Comparison of ENCODE assay signal across 13 cellular contexts in the genomic region with DNA sequence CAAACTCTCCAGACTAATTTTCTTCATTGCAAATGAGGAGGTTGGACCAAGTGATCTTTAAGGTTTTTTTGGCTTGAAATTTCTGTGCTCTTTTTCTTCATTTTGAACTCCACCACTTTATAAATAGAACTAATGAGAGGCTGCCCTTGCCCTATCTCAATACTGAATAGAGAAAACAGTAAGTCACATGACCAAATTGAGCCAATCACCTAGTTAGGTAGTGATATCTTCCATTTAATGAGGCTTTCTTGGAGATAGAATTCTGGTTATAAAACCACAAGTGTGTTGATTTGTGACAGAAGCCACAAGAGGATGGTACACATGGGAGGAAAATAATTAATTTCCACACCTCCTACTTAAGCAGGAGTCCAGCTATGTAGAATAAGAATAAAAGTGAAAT.
DNase-seq lines count a peak whose midpoint lies in the region; ATAC-seq and TF ChIP-seq lines count a peak whose summit lies in the region.
"Had no signal": no experiment of that assay in that cellular context is flagged by ENCODE, and none has a peak within 500 bp of the region (broad histone marks: within the 10 kb centered on the region; RNA-seq: fewer than 3 reads in every experiment).

No MANE protein-coding gene starts in this region.

- no peak for DNase-seq in SK-N-SH
- DNase-seq in LHCN-M2 (ENCODE audit: low read depth), result peak; percentile 61
- peak; percentile 32 for DNase-seq in RPMI7951 (ENCODE audit: low read depth)
- no peak for DNase-seq in osteoblast (ENCODE audit: insufficient read length, low spot score, missing footprints)
- DNase-seq in dorsolateral prefrontal cortex, result no peak
- DNase-seq: MV-4-11, NCI-H1417 treated with DMSO at 0.1 percent for 48 hours, NCI-H1930, NCI-H524 had no signal

- no peak for TF ChIP-seq CTCF in SK-N-SH (IDR thresholded peaks at IDR 0.05)
- TF ChIP-seq CTCF in osteoblast (IDR thresholded peaks at IDR 0.05; ENCODE audit: extremely low read depth, low read depth, low read length), result no peak
- TF ChIP-seq CTCF in dorsolateral prefrontal cortex (IDR thresholded peaks at IDR 0.05 in 54 of 56, conservative IDR thresholded peaks at IDR 0.05 in 2 of 56; ENCODE audit: low read depth in 1 of 56, partially characterized antibody in 56 of 56), result no peak

- CTCF ChIA-PET in SK-N-SH (lab: Yijun Ruan, JAX), result interaction anchor here (0.6 to 1.2 kb wide), 2 partner anchors 70 to 959 kb away, joined by 3 to 4 read pairs; no protein-coding TSS in a partner anchor

- peak overlapping the region in 1 of 2 experiments; percentile 27; a peak in 2 of 4 replicates for H3K27ac ChIP-seq in SK-N-SH (ENCODE audit: low read depth in 2 of 2, low read length in 1 of 2)
- H3K27ac ChIP-seq in osteoblast (ENCODE audit: low read depth, low read length), result no peak overlapping the region
- no peak overlapping the region for H3K27ac ChIP-seq in dorsolateral prefrontal cortex
- H3K27ac ChIP-seq: C4-2B had no signal

- H3K9me2 ChIP-seq in SK-N-SH, result no peaks in the 10 kb centered on the region

- no peaks in the 10 kb centered on the region for H3K27me3 ChIP-seq in SK-N-SH (ENCODE audit: insufficient read depth)
- no peaks in the 10 kb centered on the region for H3K27me3 ChIP-seq in osteoblast (ENCODE audit: insufficient read depth, low read length)
- no peaks in the 10 kb centered on the region for H3K27me3 ChIP-seq in dorsolateral prefrontal cortex

- H3K4me2 ChIP-seq in SK-N-SH, result no peak overlapping the region
- peak overlapping the region; percentile 76 for H3K4me2 ChIP-seq in osteoblast (ENCODE audit: insufficient read depth, low read length)

- H3K36me3 ChIP-seq in SK-N-SH (replicated peaks in 1 of 2; ENCODE audit: control insufficient read depth in 1 of 2, insufficient read depth in 2 of 2, low read length in 1 of 2) (no peaks in the 10 kb centered on the region), osteoblast (ENCODE audit: insufficient read depth, low read length) (no peaks in the 10 kb centered on the region)

- intact Hi-C loops in dorsolateral prefrontal cortex (cut with DNase I), result no loop called here

- H2AFZ ChIP-seq in SK-N-SH (ENCODE audit: low read depth) (peak overlapping the region; percentile 64; the same call in 1 of the 2 replicates), osteoblast (ENCODE audit: low read length) (no peak overlapping the region)

- POLR2A ChIA-PET in SK-N-SH (lab: Yijun Ruan, JAX), result no interaction called here

- H3K9me3 ChIP-seq in SK-N-SH (no peaks in the 10 kb centered on the region), osteoblast (ENCODE audit: low read depth, low read length) (no peaks in the 10 kb centered on the region)

- TF ChIP-seq EP300 in SK-N-SH (IDR thresholded peaks at IDR 0.05; ENCODE audit: borderline replicate concordance in 1 of 2, low read depth in 1 of 2, low read length in 1 of 2), result no peak

- no peaks in the 10 kb centered on the region for H3F3A ChIP-seq in SK-N-SH (replicated peaks; ENCODE audit: insufficient read depth)

- H3K79me2 ChIP-seq in SK-N-SH (ENCODE audit: insufficient read depth) (no peaks in the 10 kb centered on the region), osteoblast (ENCODE audit: insufficient read depth, low read length) (no peaks in the 10 kb centered on the region)

- H4K20me1 ChIP-seq in SK-N-SH (ENCODE audit: insufficient read depth), result no peaks in the 10 kb centered on the region
- no peaks in the 10 kb centered on the region for H4K20me1 ChIP-seq in osteoblast (ENCODE audit: insufficient read depth, low read length)

- no peak overlapping the region for H3K9ac ChIP-seq in SK-N-SH

- H3K4me3 ChIP-seq in SK-N-SH (ENCODE audit: low read depth in 2 of 2, low read length in 1 of 2) (no peak overlapping the region), osteoblast (ENCODE audit: insufficient read depth, low read length) (no peak overlapping the region), dorsolateral prefrontal cortex (no peak overlapping the region)

- H3K4me1 ChIP-seq in SK-N-SH (ENCODE audit: control insufficient read depth in 1 of 2, insufficient read depth in 2 of 2, low read depth in 1 of 2, low read length in 1 of 2) (no peaks in the 10 kb centered on the region; a peak in 1 of 4 replicates), osteoblast (ENCODE audit: insufficient read depth, low read length) (peaks cover 9% of the 10 kb centered on the region)

- ATAC-seq in SK-N-SH treated with all-trans-retinoic acid at 6 μM for 48 hours (no peak), GM19023 (IDR thresholded peaks at IDR 0.05; ENCODE audit: unreplicated experiment) (no peak), GM21825 (IDR thresholded peaks at IDR 0.05; ENCODE audit: unreplicated experiment) (no peak)

- TF ChIP-seq RAD21 in SK-N-SH (IDR thresholded peaks at IDR 0.05; ENCODE audit: low read length), result no peak

TF ChIP-seq in SK-N-SH, 30 proteins besides CTCF, POLR2A, EP300 and RAD21:
- no peak for TF ChIP-seq FOXM1 (IDR thresholded peaks at IDR 0.05; ENCODE audit: low read depth)
- no peak for TF ChIP-seq YY1 (IDR thresholded peaks at IDR 0.05; ENCODE audit: low read depth)
- TF ChIP-seq, protein P1, sequence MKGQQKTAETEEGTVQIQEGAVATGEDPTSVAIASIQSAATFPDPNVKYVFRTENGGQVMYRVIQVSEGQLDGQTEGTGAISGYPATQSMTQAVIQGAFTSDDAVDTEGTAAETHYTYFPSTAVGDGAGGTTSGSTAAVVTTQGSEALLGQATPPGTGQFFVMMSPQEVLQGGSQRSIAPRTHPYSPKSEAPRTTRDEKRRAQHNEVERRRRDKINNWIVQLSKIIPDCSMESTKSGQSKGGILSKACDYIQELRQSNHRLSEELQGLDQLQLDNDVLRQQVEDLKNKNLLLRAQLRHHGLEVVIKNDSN (IDR thresholded peaks at IDR 0.05; ENCODE audit: borderline replicate concordance, low read depth), result 0 out of 2 replicates have a peak, but pooled peaks have one; percentile 46
- TF ChIP-seq, protein P2, sequence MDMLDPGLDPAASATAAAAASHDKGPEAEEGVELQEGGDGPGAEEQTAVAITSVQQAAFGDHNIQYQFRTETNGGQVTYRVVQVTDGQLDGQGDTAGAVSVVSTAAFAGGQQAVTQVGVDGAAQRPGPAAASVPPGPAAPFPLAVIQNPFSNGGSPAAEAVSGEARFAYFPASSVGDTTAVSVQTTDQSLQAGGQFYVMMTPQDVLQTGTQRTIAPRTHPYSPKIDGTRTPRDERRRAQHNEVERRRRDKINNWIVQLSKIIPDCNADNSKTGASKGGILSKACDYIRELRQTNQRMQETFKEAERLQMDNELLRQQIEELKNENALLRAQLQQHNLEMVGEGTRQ (IDR thresholded peaks at IDR 0.05; ENCODE audit: borderline replicate concordance, low read depth, low read length), result no peak
- TF ChIP-seq GATA2 (CRISPR knock-in tag; IDR thresholded peaks at IDR 0.05), result no peak
- TF ChIP-seq, protein P3, sequence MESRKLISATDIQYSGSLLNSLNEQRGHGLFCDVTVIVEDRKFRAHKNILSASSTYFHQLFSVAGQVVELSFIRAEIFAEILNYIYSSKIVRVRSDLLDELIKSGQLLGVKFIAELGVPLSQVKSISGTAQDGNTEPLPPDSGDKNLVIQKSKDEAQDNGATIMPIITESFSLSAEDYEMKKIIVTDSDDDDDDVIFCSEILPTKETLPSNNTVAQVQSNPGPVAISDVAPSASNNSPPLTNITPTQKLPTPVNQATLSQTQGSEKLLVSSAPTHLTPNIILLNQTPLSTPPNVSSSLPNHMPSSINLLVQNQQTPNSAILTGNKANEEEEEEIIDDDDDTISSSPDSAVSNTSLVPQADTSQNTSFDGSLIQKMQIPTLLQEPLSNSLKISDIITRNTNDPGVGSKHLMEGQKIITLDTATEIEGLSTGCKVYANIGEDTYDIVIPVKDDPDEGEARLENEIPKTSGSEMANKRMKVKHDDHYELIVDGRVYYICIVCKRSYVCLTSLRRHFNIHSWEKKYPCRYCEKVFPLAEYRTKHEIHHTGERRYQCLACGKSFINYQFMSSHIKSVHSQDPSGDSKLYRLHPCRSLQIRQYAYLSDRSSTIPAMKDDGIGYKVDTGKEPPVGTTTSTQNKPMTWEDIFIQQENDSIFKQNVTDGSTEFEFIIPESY (IDR thresholded peaks at IDR 0.05; ENCODE audit: borderline replicate concordance, low read depth), result no peak

TF ChIP-seq in SK-N-SH treated with all-trans-retinoic acid at 6 μM for 48 hours, 23 proteins besides CTCF, POLR2A, EP300 and RAD21 (continues in another document):
- TF ChIP-seq ZC3H10 (CRISPR knock-in tag; IDR thresholded peaks at IDR 0.05), result no peak
- TF ChIP-seq ARNTL (CRISPR knock-in tag; IDR thresholded peaks at IDR 0.05; ENCODE audit: borderline replicate concordance, low read depth), result no peak
- no peak for TF ChIP-seq TCF4 (CRISPR knock-in tag; IDR thresholded peaks at IDR 0.05; ENCODE audit: borderline replicate concordance)
- no peak for TF ChIP-seq ZNF565 (CRISPR knock-in tag; conservative IDR thresholded peaks at IDR 0.05; ENCODE audit: low read depth)
- TF ChIP-seq, protein P4, sequence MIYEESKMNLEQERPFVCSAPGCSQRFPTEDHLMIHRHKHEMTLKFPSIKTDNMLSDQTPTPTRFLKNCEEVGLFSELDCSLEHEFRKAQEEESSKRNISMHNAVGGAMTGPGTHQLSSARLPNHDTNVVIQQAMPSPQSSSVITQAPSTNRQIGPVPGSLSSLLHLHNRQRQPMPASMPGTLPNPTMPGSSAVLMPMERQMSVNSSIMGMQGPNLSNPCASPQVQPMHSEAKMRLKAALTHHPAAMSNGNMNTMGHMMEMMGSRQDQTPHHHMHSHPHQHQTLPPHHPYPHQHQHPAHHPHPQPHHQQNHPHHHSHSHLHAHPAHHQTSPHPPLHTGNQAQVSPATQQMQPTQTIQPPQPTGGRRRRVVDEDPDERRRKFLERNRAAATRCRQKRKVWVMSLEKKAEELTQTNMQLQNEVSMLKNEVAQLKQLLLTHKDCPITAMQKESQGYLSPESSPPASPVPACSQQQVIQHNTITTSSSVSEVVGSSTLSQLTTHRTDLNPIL (CRISPR knock-in tag; IDR thresholded peaks at IDR 0.05; ENCODE audit: low read depth), result no peak
- TF ChIP-seq, protein P5, sequence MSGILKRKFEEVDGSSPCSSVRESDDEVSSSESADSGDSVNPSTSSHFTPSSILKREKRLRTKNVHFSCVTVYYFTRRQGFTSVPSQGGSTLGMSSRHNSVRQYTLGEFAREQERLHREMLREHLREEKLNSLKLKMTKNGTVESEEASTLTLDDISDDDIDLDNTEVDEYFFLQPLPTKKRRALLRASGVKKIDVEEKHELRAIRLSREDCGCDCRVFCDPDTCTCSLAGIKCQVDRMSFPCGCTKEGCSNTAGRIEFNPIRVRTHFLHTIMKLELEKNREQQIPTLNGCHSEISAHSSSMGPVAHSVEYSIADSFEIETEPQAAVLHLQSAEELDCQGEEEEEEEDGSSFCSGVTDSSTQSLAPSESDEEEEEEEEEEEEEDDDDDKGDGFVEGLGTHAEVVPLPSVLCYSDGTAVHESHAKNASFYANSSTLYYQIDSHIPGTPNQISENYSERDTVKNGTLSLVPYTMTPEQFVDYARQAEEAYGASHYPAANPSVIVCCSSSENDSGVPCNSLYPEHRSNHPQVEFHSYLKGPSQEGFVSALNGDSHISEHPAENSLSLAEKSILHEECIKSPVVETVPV (CRISPR knock-in tag; IDR thresholded peaks at IDR 0.05), result no peak

Comparison
In these comparisons a context has a peak if more than half of its experiments do, and no peak if none do; other contexts are left out.
1. DNase-seq: peak in LHCN-M2 (single experiment) and RPMI7951 (single experiment); none in SK-N-SH (single experiment), osteoblast (single experiment) and dorsolateral prefrontal cortex (0 of 10).